In the genomic region with DNA sequence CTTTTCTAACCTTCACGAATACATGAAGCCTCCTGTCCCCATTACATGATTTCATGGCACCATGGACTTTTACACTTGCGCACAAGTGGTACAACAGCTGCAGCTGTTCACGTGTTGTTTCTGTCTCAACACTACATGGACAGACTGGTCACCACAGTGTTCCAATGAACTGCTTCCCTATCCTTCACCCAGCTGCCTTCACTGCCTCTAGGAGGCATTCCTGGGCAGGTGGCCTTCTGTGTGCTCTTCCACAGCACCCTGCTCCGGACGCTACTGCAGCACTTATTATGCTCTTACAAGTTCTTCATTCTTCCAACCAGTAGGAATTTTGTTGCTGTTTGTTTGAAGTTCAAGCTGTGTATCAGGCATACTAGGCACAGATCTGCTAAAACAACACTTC, we compare ENCODE assay signal across 8 cellular contexts. TPM values are rescaled to one million over a fixed set of nuclear protein-coding genes. Genes with fewer than 3 reads are reported as not detected.
A peak's percentile ranks its signal among the peaks of the same experiment; 100 is the strongest.
DNase-seq lines count a peak whose midpoint lies in the region; ATAC-seq and TF ChIP-seq lines count a peak whose summit lies in the region.
"Had no signal": no experiment of that assay in that cellular context is flagged by ENCODE, and none has a peak within 500 bp of the region (broad histone marks: within the 10 kb centered on the region; RNA-seq: fewer than 3 reads in every experiment).

No MANE protein-coding gene starts in this region.

- H3K27me3 ChIP-seq in CD4-positive, alpha-beta memory T cell (ENCODE audit: insufficient read depth, low read length) = no peaks in the 10 kb centered on the region
- H3K27me3 ChIP-seq in HCT116 (ENCODE audit: insufficient read depth, low read length) = no peaks in the 10 kb centered on the region
- H3K27me3 ChIP-seq in neuron (ENCODE audit: insufficient read depth, low read length) = no peaks in the 10 kb centered on the region

- H3K9ac ChIP-seq in HCT116 (ENCODE audit: low read length) = no peak overlapping the region

- H3K4me1 ChIP-seq in CD4-positive, alpha-beta memory T cell (ENCODE audit: insufficient read depth, low read length) = peaks cover 29% of the 10 kb centered on the region
- peaks cover 8 to 15% of the 10 kb centered on the region in 2 experiments; a peak in 3 of 4 replicates for H3K4me1 ChIP-seq in HCT116 (ENCODE audit: control insufficient read depth in 1 of 2, insufficient read depth in 2 of 2, low read length in 2 of 2)
- peaks cover 11% of the 10 kb centered on the region for H3K4me1 ChIP-seq in neuron (ENCODE audit: insufficient read depth, low read length)

- CTCF ChIA-PET in CD4-positive, alpha-beta memory T cell (lab: Charles Lee; ENCODE audit: partially characterized antibody) = no interaction called here
- CTCF ChIA-PET in HCT116 (lab: Charles Lee) = no interaction called here

- no peak for TF ChIP-seq RAD21 in HCT116 (IDR thresholded peaks at IDR 0.05; ENCODE audit: low read depth)

- H3K9me3 ChIP-seq in CD4-positive, alpha-beta memory T cell (ENCODE audit: control insufficient read depth in 1 of 2, low read length in 2 of 2) = no peaks in the 10 kb centered on the region
- H3K9me3 ChIP-seq in HCT116 (ENCODE audit: control insufficient read depth in 1 of 2, insufficient read depth in 1 of 2, low read depth in 1 of 2, low read length in 2 of 2) = no peaks in the 10 kb centered on the region
- no peaks in the 10 kb centered on the region for H3K9me3 ChIP-seq in neuron (ENCODE audit: low read length)

- no peak overlapping the region for H3K4me3 ChIP-seq in CD4-positive, alpha-beta memory T cell (ENCODE audit: low read length in 2 of 2)
- H3K4me3 ChIP-seq in HCT116 (replicated peaks in 1 of 2; ENCODE audit: low read depth in 1 of 2, low read length in 2 of 2) = no peak overlapping the region
- peak overlapping the region; percentile 66 for H3K4me3 ChIP-seq in neuron (ENCODE audit: low read length)

- intact Hi-C loops in CD4-positive, alpha-beta memory T cell (cut with micrococcal nuclease) = no loop called here
- intact Hi-C loops in HCT116 (cut with micrococcal nuclease) = no loop called here
- intact Hi-C loops in head of caudate nucleus (cut with DNase I) = loop anchor here (5.0 to 10.0 kb wide), 2 partner anchors 107 to 211 kb away; partner anchors contain the start of genes CRY1 and RIC8B

- peaks cover 7 to 16% of the 10 kb centered on the region in 2 donors for H3K36me3 Mint-ChIP-seq in CD4-positive, alpha-beta memory T cell
- peaks cover 14% of the 10 kb centered on the region for H3K36me3 Mint-ChIP-seq in chondrocyte (ENCODE audit: low read depth)

- peaks cover 6% of the 10 kb centered on the region; the same call in 1 of the 2 replicates for H3K79me2 ChIP-seq in HCT116 (ENCODE audit: insufficient read depth, low read length)

- no peaks in the 10 kb centered on the region for H3K9me2 ChIP-seq in HCT116 (ENCODE audit: insufficient read depth)

- no peak overlapping the region for H3K27ac ChIP-seq in CD4-positive, alpha-beta memory T cell (ENCODE audit: low read depth, low read length)
- H3K27ac ChIP-seq in HCT116 (ENCODE audit: low read depth, low read length) = no peak overlapping the region

- H3K9me3 Mint-ChIP-seq in CD4-positive, alpha-beta memory T cell = peaks cover 0 to 3% (median 0%) of the 10 kb centered on the region in 8 donors
- no peaks in the 10 kb centered on the region for H3K9me3 Mint-ChIP-seq in chondrocyte (ENCODE audit: low read depth)

- H3K4me1 Mint-ChIP-seq in CD4-positive, alpha-beta memory T cell = peaks cover 30 to 49% (median 36%) of the 10 kb centered on the region in 4 donors
- peaks cover 59% of the 10 kb centered on the region for H3K4me1 Mint-ChIP-seq in chondrocyte (ENCODE audit: low read depth)

- H2AFZ ChIP-seq in HCT116 (ENCODE audit: low read depth, low read length, poor library complexity, severe bottlenecking) = no peak overlapping the region
- no peak overlapping the region for H2AFZ ChIP-seq in neuron (ENCODE audit: low read depth, low read length)

- no peaks in the 10 kb centered on the region for H4K20me1 ChIP-seq in HCT116 (ENCODE audit: insufficient read depth)

- peak overlapping the region in 6 of 8 donors; percentile 95 to 97 (median 96) for H3K4me3 Mint-ChIP-seq in CD4-positive, alpha-beta memory T cell
- H3K4me3 Mint-ChIP-seq in chondrocyte (ENCODE audit: unreplicated experiment) = peak overlapping the region; percentile 96

- peaks cover 3% of the 10 kb centered on the region for H3K36me3 ChIP-seq in CD4-positive, alpha-beta memory T cell (ENCODE audit: insufficient read depth, low read length)
- H3K36me3 ChIP-seq in HCT116 (ENCODE audit: control insufficient read depth in 1 of 2, insufficient read depth in 2 of 2, low read length in 2 of 2) (peaks cover 0 to 5% of the 10 kb centered on the region in 2 experiments; a peak in 1 of 4 replicates), neuron (ENCODE audit: insufficient read depth, low read length) (peaks cover 20% of the 10 kb centered on the region)

- RAD21 ChIA-PET in HCT116 (lab: Charles Lee; ENCODE audit: low non-redundant PET in 1 of 2, low total read pairs in 2 of 2, uncharacterized antibody in 2 of 2, unreplicated experiment in 2 of 2) = no interaction called here

- no peak for ATAC-seq in HCT116
- ATAC-seq in GM19463 (IDR thresholded peaks at IDR 0.05; ENCODE audit: unreplicated experiment) = no peak

- POLR2A ChIA-PET in CD4-positive, alpha-beta memory T cell (lab: Charles Lee; ENCODE audit: partially characterized antibody) = interaction anchor here (1.5 to 1.6 kb wide), 2 partner anchors 25 to 29 kb away, joined by 4 to 5 read pairs; no protein-coding TSS in a partner anchor
- POLR2A ChIA-PET in HCT116 (lab: Charles Lee) = interaction anchor here (0.5 kb wide), 1 partner anchor 9 kb away, joined by 5 read pairs; no protein-coding TSS in a partner anchor

- BruUV-seq in HCT116 (replicated peaks; lab: Mats Ljungman, UMichigan) = no TSS peak

- DNase-seq in CD4-positive, alpha-beta memory T cell = no peak
- DNase-seq in HCT116 (ENCODE audit: low read depth, low spot score) (no peak), chondrocyte (ENCODE audit: low spot score) (no peak), head of caudate nucleus (no peak), NCI-H2171 treated with DMSO at 0.1 percent for 48 hours (lab: John Stamatoyannopoulos, UW) (no peak)
- DNase-seq: NCI-H1092 had no signal

- no peaks in the 10 kb centered on the region for H3K27me3 Mint-ChIP-seq in CD4-positive, alpha-beta memory T cell
- no peaks in the 10 kb centered on the region for H3K27me3 Mint-ChIP-seq in chondrocyte (ENCODE audit: low read depth)

- TF ChIP-seq CTCF in HCT116 (IDR thresholded peaks at IDR 0.05 in 2 of 3, conservative IDR thresholded peaks at IDR 0.05 in 1 of 3; ENCODE audit: borderline replicate concordance in 1 of 3, insufficient read depth in 1 of 3, low read depth in 2 of 3, low read length in 2 of 3) (no peak), chondrocyte (IDR thresholded peaks at IDR 0.05) (no peak)

- no peak for TF ChIP-seq POLR2A in HCT116 (IDR thresholded peaks at IDR 0.05; ENCODE audit: borderline replicate concordance, extremely low read depth, insufficient read depth, insufficient read length)

- H3K4me2 ChIP-seq in HCT116 (ENCODE audit: low read length) = peak overlapping the region; percentile 84

- peak overlapping the region in 2 of 7 donors; percentile 15 to 80 for H3K27ac Mint-ChIP-seq in CD4-positive, alpha-beta memory T cell
- peak overlapping the region; percentile 74 for H3K27ac Mint-ChIP-seq in chondrocyte (ENCODE audit: unreplicated experiment)

TF ChIP-seq in HCT116, 20 proteins besides CTCF, POLR2A, EP300 and RAD21 (continues in another document):
- no peak for TF ChIP-seq SP1 (IDR thresholded peaks at IDR 0.05; ENCODE audit: low read depth)
- no peak for TF ChIP-seq CEBPB (IDR thresholded peaks at IDR 0.05; ENCODE audit: low read depth)
- TF ChIP-seq EGR1 (IDR thresholded peaks at IDR 0.05; ENCODE audit: low read depth) = no peak
- TF ChIP-seq ELF1 (IDR thresholded peaks at IDR 0.05; ENCODE audit: borderline replicate concordance, low read depth) = no peak
- no peak for TF ChIP-seq FOSL1 (IDR thresholded peaks at IDR 0.05; ENCODE audit: low read depth)
- TF ChIP-seq SIN3A (IDR thresholded peaks at IDR 0.05; ENCODE audit: low read depth) = no peak
- no peak for TF ChIP-seq ZNF274 (IDR thresholded peaks at IDR 0.05; ENCODE audit: low read depth, low read length)
- TF ChIP-seq MAX (IDR thresholded peaks at IDR 0.05) = no peak
- no peak for TF ChIP-seq TCF7L2 (IDR thresholded peaks at IDR 0.05; ENCODE audit: borderline replicate concordance, extremely low read depth, insufficient read depth, insufficient read length)

RNA-seq across cellular contexts. Expression of gene MTERF2, which starts 1.5 kb away (rescaled TPM):
- 10 to 100 TPM; 12.0 TPM for total RNA-seq in CD4-positive, alpha-beta memory T cell
- 1 to 10 TPM; 5.6 to 8.5 TPM for polyA plus RNA-seq in CD4-positive, alpha-beta memory T cell
- total RNA-seq in HCT116 (2021; ENCODE audit: unreplicated experiment) (7.8 TPM), chondrocyte (7.0 to 12.3 TPM (median 7.5 TPM) in 3 replicates)
- 2.0 and 3.4 TPM in 2 replicates for polyA plus RNA-seq in HCT116 (2012)

RNA-seq across cellular contexts. Expression of gene TMEM263, which starts 29.8 kb away (rescaled TPM):
- total RNA-seq in CD4-positive, alpha-beta memory T cell = 10 to 100 TPM; 31.2 to 32.9 TPM
- 10 to 100 TPM; 28.4 to 30.1 TPM for polyA plus RNA-seq in CD4-positive, alpha-beta memory T cell
- total RNA-seq in HCT116 (2021; ENCODE audit: unreplicated experiment) = 31.3 TPM
- polyA plus RNA-seq in HCT116 (2012) = 20.9 and 22.1 TPM in 2 replicates
- 135 to 172 TPM (median 139 TPM) in 3 replicates for total RNA-seq in chondrocyte
